2 cellular contexts compared by ENCODE assay signal in genomic region chr4:38050560-38051350, GRCh38.
TF ChIP-seq lines count a peak whose summit lies in the region.

No MANE protein-coding gene starts in this region.

TF ChIP-seq in IMR-90, 13 proteins besides CTCF, POLR2A, EP300 and RAD21 (continued from another document):
- no peak for TF ChIP-seq MAFK (IDR thresholded peaks at IDR 0.05; ENCODE audit: low read depth, low read length)
- TF ChIP-seq MXI1 (IDR thresholded peaks at IDR 0.05; ENCODE audit: borderline replicate concordance, low read depth, low read length): no peak
- TF ChIP-seq, protein P1, sequence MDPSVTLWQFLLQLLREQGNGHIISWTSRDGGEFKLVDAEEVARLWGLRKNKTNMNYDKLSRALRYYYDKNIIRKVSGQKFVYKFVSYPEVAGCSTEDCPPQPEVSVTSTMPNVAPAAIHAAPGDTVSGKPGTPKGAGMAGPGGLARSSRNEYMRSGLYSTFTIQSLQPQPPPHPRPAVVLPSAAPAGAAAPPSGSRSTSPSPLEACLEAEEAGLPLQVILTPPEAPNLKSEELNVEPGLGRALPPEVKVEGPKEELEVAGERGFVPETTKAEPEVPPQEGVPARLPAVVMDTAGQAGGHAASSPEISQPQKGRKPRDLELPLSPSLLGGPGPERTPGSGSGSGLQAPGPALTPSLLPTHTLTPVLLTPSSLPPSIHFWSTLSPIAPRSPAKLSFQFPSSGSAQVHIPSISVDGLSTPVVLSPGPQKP (IDR thresholded peaks at IDR 0.05; ENCODE audit: borderline replicate concordance, low read depth, low read length): no peak

TF ChIP-seq in liver, 16 proteins besides CTCF, POLR2A, EP300 and RAD21 (continued from another document):
- no peak for TF ChIP-seq FOXA1 (IDR thresholded peaks at IDR 0.05)
- no peak for TF ChIP-seq GABPA (IDR thresholded peaks at IDR 0.05 in 1 of 2, conservative IDR thresholded peaks at IDR 0.05 in 1 of 2)
- no peak for TF ChIP-seq ATF3 (IDR thresholded peaks at IDR 0.05)
- TF ChIP-seq, protein P2, sequence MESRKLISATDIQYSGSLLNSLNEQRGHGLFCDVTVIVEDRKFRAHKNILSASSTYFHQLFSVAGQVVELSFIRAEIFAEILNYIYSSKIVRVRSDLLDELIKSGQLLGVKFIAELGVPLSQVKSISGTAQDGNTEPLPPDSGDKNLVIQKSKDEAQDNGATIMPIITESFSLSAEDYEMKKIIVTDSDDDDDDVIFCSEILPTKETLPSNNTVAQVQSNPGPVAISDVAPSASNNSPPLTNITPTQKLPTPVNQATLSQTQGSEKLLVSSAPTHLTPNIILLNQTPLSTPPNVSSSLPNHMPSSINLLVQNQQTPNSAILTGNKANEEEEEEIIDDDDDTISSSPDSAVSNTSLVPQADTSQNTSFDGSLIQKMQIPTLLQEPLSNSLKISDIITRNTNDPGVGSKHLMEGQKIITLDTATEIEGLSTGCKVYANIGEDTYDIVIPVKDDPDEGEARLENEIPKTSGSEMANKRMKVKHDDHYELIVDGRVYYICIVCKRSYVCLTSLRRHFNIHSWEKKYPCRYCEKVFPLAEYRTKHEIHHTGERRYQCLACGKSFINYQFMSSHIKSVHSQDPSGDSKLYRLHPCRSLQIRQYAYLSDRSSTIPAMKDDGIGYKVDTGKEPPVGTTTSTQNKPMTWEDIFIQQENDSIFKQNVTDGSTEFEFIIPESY (IDR thresholded peaks at IDR 0.05): no peak
